ENCODE assay signal across 19 cellular contexts in genomic region chr2:100650151-100650550, GRCh38.
"Had no signal": no experiment of that assay in that cellular context is flagged by ENCODE, and none has a peak within 500 bp of the region (broad histone marks: within the 10 kb centered on the region; RNA-seq: fewer than 3 reads in every experiment).

No MANE protein-coding gene starts in this region.

- ATAC-seq: left colon, lower lobe of right lung, psoas muscle, right lobe of liver had no signal

- H3K27ac ChIP-seq: coronary artery, esophagus muscularis mucosa, lower lobe of right lung, psoas muscle, right lobe of liver, suprapubic skin, upper lobe of left lung had no signal

- H3K4me1 ChIP-seq: lower lobe of right lung, psoas muscle, right lobe of liver, suprapubic skin, upper lobe of left lung had no signal

- H3K36me3 ChIP-seq: esophagus muscularis mucosa, lower lobe of right lung, right lobe of liver, suprapubic skin, upper lobe of left lung had no signal

- H3K27me3 Mint-ChIP-seq: activated T-cell treated with anti-CD3 and anti-CD28 coated beads, Interleukin-2, amount 50 U/mL, for 24 hours had no signal

- DNase-seq: activated CD4-positive, alpha-beta T cell treated with anti-CD3 and anti-CD28 coated beads for 4 hours; activated gamma-delta T cell; activated T-cell treated with anti-CD3 and anti-CD28 coated beads, Interleukin-2, amount 50 U/mL, for 24 hours; amniotic stem cell; caudate nucleus; left colon; lower lobe of right lung; psoas muscle; right lobe of liver; SK-N-SH; stimulated activated CD4-positive, alpha-beta T cell treated with anti-CD3 and anti-CD28 coated beads, Interleukin-4, amount 100 ng/mL, for 4 hours; stimulated activated CD8-positive, alpha-beta memory T cell treated with anti-CD3 and anti-CD28 coated beads, Interleukin-4, amount 100 ng/mL, for 48 hours; stimulated activated naive CD4-positive, alpha-beta T cell treated with Interleukin-2 at 50 U/mL for 16 hours; upper lobe of left lung had no signal

- H3K27me3 ChIP-seq: esophagus muscularis mucosa, right lobe of liver, suprapubic skin, upper lobe of left lung had no signal

- H3K9me3 ChIP-seq: lower lobe of right lung, psoas muscle, right lobe of liver, SK-N-SH, suprapubic skin had no signal

- H3K27ac Mint-ChIP-seq: activated T-cell treated with anti-CD3 and anti-CD28 coated beads, Interleukin-2, amount 50 U/mL, for 24 hours had no signal

- H3K4me3 Mint-ChIP-seq: activated T-cell treated with anti-CD3 and anti-CD28 coated beads, Interleukin-2, amount 50 U/mL, for 24 hours; neural crest cell had no signal

- H3K4me3 ChIP-seq: coronary artery, esophagus muscularis mucosa, lower lobe of right lung, psoas muscle, right lobe of liver, smooth muscle cell, suprapubic skin, upper lobe of left lung had no signal
